In genomic region chr4:173264245-173264959, GRCh38 we compare ENCODE assay signal across 8 cellular contexts.
DNase-seq lines count a peak whose midpoint lies in the region; ATAC-seq and TF ChIP-seq lines count a peak whose summit lies in the region.

No MANE protein-coding gene starts in this region.

- no peaks in the 10 kb centered on the region for H3K9me3 ChIP-seq in SK-N-MC (ENCODE audit: low read depth, low read length)

- no peak overlapping the region for H3K4me3 Mint-ChIP-seq in stimulated activated naive CD8-positive, alpha-beta T cell treated with anti-CD3 and anti-CD28 coated beads, Interleukin-15, Interleukin-2, amounts not matched to agents 100 ng/mL and 50 ng/mL, for 24 hours

- no peaks in the 10 kb centered on the region for H3K27me3 Mint-ChIP-seq in stimulated activated naive CD8-positive, alpha-beta T cell treated with anti-CD3 and anti-CD28 coated beads, Interleukin-15, Interleukin-2, amounts not matched to agents 100 ng/mL and 50 ng/mL, for 24 hours

- in situ Hi-C loops in GM13976 (cut with MboI; ENCODE audit: low sequenced_read_pairs, unreplicated experiment): no loop called here

- peaks cover 4% of the 10 kb centered on the region for H3K36me3 Mint-ChIP-seq in stimulated activated naive CD8-positive, alpha-beta T cell treated with anti-CD3 and anti-CD28 coated beads, Interleukin-15, Interleukin-2, amounts not matched to agents 100 ng/mL and 50 ng/mL, for 24 hours (ENCODE audit: low read depth)

- H3K4me1 Mint-ChIP-seq in stimulated activated naive CD8-positive, alpha-beta T cell treated with anti-CD3 and anti-CD28 coated beads, Interleukin-15, Interleukin-2, amounts not matched to agents 100 ng/mL and 50 ng/mL, for 24 hours (ENCODE audit: low read depth): peaks cover 30% of the 10 kb centered on the region

- H3K9me3 Mint-ChIP-seq in stimulated activated naive CD8-positive, alpha-beta T cell treated with anti-CD3 and anti-CD28 coated beads, Interleukin-15, Interleukin-2, amounts not matched to agents 100 ng/mL and 50 ng/mL, for 24 hours: no peaks in the 10 kb centered on the region

- no peak for TF ChIP-seq CTCF in GM13976 (IDR thresholded peaks at IDR 0.05; ENCODE audit: borderline replicate concordance, control extremely low read depth, extremely low read depth, insufficient read depth, missing control alignments)

- peak overlapping the region; percentile 81 for H3K27ac ChIP-seq in SK-N-MC

- peak; percentile 83 for ATAC-seq in GM21381 (IDR thresholded peaks at IDR 0.05; ENCODE audit: unreplicated experiment)
- ATAC-seq in HG03558 (IDR thresholded peaks at IDR 0.05; ENCODE audit: extremely low read depth, unreplicated experiment): peak; percentile 83

- H3K27ac Mint-ChIP-seq in stimulated activated naive CD8-positive, alpha-beta T cell treated with anti-CD3 and anti-CD28 coated beads, Interleukin-15, Interleukin-2, amounts not matched to agents 100 ng/mL and 50 ng/mL, for 24 hours: peak overlapping the region; percentile 19

- no peaks in the 10 kb centered on the region for H3K36me3 ChIP-seq in SK-N-MC (ENCODE audit: insufficient read depth, low read length)

- DNase-seq in DMS153 (lab: John Stamatoyannopoulos, UW): peak; percentile 68
- peak; percentile 26 for DNase-seq in SK-N-MC (ENCODE audit: low read depth, low spot score)
- DNase-seq in epidermal melanocyte (ENCODE audit: insufficient read length, low spot score): peak; percentile 30
- DNase-seq in GM13976 (ENCODE audit: low spot score): no peak
- DNase-seq in SKM-1 treated with dmso at 0.1 percent for 144 hours (lab: John Stamatoyannopoulos, UW; ENCODE audit: unreplicated experiment): no peak

- H3K9ac ChIP-seq in SK-N-MC (ENCODE audit: insufficient read length): no peak overlapping the region

- H3K4me3 ChIP-seq in SK-N-MC: peak overlapping the region; percentile 13

Comparison
In these comparisons a context has a peak if more than half of its experiments do, and no peak if none do; other contexts are left out.
1. DNase-seq: peak in DMS153 (single experiment), SK-N-MC (single experiment) and epidermal melanocyte (single experiment); none in GM13976 (single experiment) and SKM-1 treated with dmso at 0.1 percent for 144 hours (single experiment).